1 cellular context compared by ENCODE assay signal in genomic region chr5:65928860-65929259, GRCh38.
TF ChIP-seq lines count a peak whose summit lies in the region.

No MANE protein-coding gene starts in this region.

TF ChIP-seq in H1, 55 proteins besides CTCF, POLR2A, EP300 and RAD21:
- TF ChIP-seq RFX5 (IDR thresholded peaks at IDR 0.05; ENCODE audit: borderline replicate concordance, low read depth, low read length) = no peak
TF ChIP-seq in H1: peak in this region for 0.
